ENCODE assay signal across 22 cellular contexts in genomic region chr7:5546626-5547025, GRCh38.
"Had no signal": no experiment of that assay in that cellular context is flagged by ENCODE, and none has a peak within 500 bp of the region (broad histone marks: within the 10 kb centered on the region; RNA-seq: fewer than 3 reads in every experiment).

No MANE protein-coding gene starts in this region.

- H3K27ac ChIP-seq: hepatocyte, tibial artery had no signal

- H3K27me3 Mint-ChIP-seq: activated naive CD8-positive, alpha-beta T cell treated with anti-CD3 and anti-CD28 coated beads, Interleukin-2, amount 10 ng/mL, durations not matched to agents 7 days and 5 days; memory B cell had no signal

- H3K4me1 ChIP-seq: tibial artery had no signal

- ATAC-seq: stimulated activated naive CD8-positive, alpha-beta T cell treated with anti-CD3 and anti-CD28 coated beads, Interleukin-15, Interleukin-2, amounts not matched to agents 100 U/mL and 50 U/mL, for 24 hours; WTC11 had no signal

- H3K4me3 ChIP-seq: hepatocyte, tibial artery had no signal

- H3K9me3 Mint-ChIP-seq: activated naive CD4-positive, alpha-beta T cell treated with anti-CD3 and anti-CD28 coated beads for 36 hours; activated naive CD8-positive, alpha-beta T cell treated with anti-CD3 and anti-CD28 coated beads, Interleukin-2, amount 10 ng/mL, durations not matched to agents 7 days and 5 days; dendritic cell treated with granulocyte-macrophage colony-stimulating factor and Interleukin-4, amounts not matched to agents 40 ng/mL and 50 ng/mL, for 4 days; immature natural killer cell; memory B cell; nephron; WTC11 had no signal

- DNase-seq: activated CD4-positive, alpha-beta T cell treated with anti-CD3 and anti-CD28 coated beads, Interleukin-2, amount 50 U/mL, for 48 hours; activated effector memory CD4-positive, alpha-beta T cell treated with Interleukin-2 at 50 U/mL for 16 hours; activated naive CD4-positive, alpha-beta T cell treated with anti-CD3 and anti-CD28 coated beads for 36 hours; activated naive CD8-positive, alpha-beta T cell treated with anti-CD3 and anti-CD28 coated beads, Interleukin-2, amount 10 ng/mL, durations not matched to agents 7 days and 5 days; activated T-cell treated with anti-CD3 and anti-CD28 coated beads, Interleukin-2, amount 50 U/mL, for 48 hours; amniotic stem cell; effector CD4-positive, alpha-beta T cell; erythroblast; foreskin fibroblast; immature natural killer cell; nucleus accumbens; posterior cingulate gyrus; stimulated activated CD4-positive, alpha-beta T cell treated with anti-CD3 and anti-CD28 coated beads, Interleukin-12 subunit alpha, Interleukin-12 subunit beta, amount 100 ng/mL, for 4 hours; stimulated activated CD4-positive, alpha-beta T cell treated with anti-CD3 and anti-CD28 coated beads, Interleukin-4, amount 100 ng/mL, for 4 hours; stimulated activated naive CD8-positive, alpha-beta T cell treated with anti-CD3 and anti-CD28 coated beads, Interleukin-15, Interleukin-2, amounts not matched to agents 100 U/mL and 50 U/mL, for 24 hours; T1000; tibial artery had no signal

- H3K4me3 Mint-ChIP-seq: activated naive CD8-positive, alpha-beta T cell treated with anti-CD3 and anti-CD28 coated beads, Interleukin-2, amount 10 ng/mL, durations not matched to agents 7 days and 5 days; dendritic cell treated with granulocyte-macrophage colony-stimulating factor and Interleukin-4, amounts not matched to agents 40 ng/mL and 50 ng/mL, for 4 days; immature natural killer cell; memory B cell; nephron; WTC11 had no signal

- H3K36me3 ChIP-seq: tibial artery had no signal

- H3K27me3 ChIP-seq: hepatocyte, tibial artery had no signal

- H3K9me3 ChIP-seq: tibial artery had no signal

- H3K27ac Mint-ChIP-seq: activated naive CD4-positive, alpha-beta T cell treated with anti-CD3 and anti-CD28 coated beads for 36 hours; activated naive CD8-positive, alpha-beta T cell treated with anti-CD3 and anti-CD28 coated beads, Interleukin-2, amount 10 ng/mL, durations not matched to agents 7 days and 5 days; dendritic cell treated with granulocyte-macrophage colony-stimulating factor and Interleukin-4, amounts not matched to agents 40 ng/mL and 50 ng/mL, for 4 days; immature natural killer cell; memory B cell; nephron; WTC11 had no signal

- H3K4me1 Mint-ChIP-seq: nephron had no signal

- H3K36me3 Mint-ChIP-seq: immature natural killer cell, memory B cell, WTC11 had no signal
